Comparison of ENCODE assay signal across 8 cellular contexts in the genomic region with DNA sequence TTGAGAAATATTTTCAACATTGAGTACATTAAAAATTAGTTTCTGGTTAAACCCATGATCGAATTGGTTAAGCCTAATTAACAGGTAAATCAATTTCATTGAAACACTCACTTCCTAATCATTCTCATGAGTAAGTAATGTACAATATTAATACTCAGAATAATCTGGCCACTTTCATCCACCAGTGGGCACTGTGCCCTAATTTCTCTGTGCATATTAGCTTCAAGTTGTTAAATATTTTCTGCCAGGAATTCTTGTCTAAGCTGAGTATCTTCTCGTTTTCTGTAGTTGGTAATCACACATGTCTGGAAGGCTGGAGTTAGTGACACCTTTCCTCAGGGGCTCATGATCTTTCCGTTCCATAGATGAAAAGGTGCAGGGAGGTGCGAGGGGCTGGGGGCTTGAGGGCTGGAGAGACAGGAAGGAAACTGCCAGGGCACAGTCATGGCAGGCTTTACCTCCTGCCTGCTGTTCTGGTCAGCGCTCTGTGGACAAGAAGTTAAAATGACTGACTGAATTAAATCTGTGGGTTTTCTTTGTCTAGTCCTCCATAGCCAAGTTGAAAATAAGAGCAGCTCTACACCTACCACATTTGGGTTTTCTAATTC.
A peak's percentile ranks its signal among the peaks of the same experiment; 100 is the strongest.
DNase-seq lines count a peak whose midpoint lies in the region; ATAC-seq and TF ChIP-seq lines count a peak whose summit lies in the region.

No MANE protein-coding gene starts in this region.

- H3K36me3 ChIP-seq in ascending aorta (no peaks in the 10 kb centered on the region), left lung (no peaks in the 10 kb centered on the region)

- peak; percentile 46 for ATAC-seq in left lung
- no peak for ATAC-seq in left lobe of liver
- ATAC-seq in HG03457 (IDR thresholded peaks at IDR 0.05; ENCODE audit: unreplicated experiment), result no peak

- intact Hi-C loops in ascending aorta (cut with DNase I) (loop anchor here (1.0 kb wide), 1 partner anchor 184 kb away; no protein-coding TSS in a partner anchor), left lung (cut with DNase I) (no loop called here)

- TF ChIP-seq CTCF in ascending aorta (IDR thresholded peaks at IDR 0.05), result peak in 2 of 3 experiments; percentile 33 to 57
- peak in 1 of 2 donors; percentile 52 for TF ChIP-seq CTCF in left lung (IDR thresholded peaks at IDR 0.05)

- DNase-seq in AG08396 (ENCODE audit: low spot score) (peak; percentile 59), EL (peak; percentile 54), NCI-H2029 treated with DMSO at 0.1 percent for 48 hours (lab: John Stamatoyannopoulos, UW) (peak; percentile 7), ascending aorta (ENCODE audit: low spot score in 2 of 2) (no peak), left lung (no peak), left lobe of liver (ENCODE audit: low spot score) (no peak), SHP77 (lab: John Stamatoyannopoulos, UW) (no peak)

- H3K27ac ChIP-seq in ascending aorta (no peak overlapping the region), left lung (no peak overlapping the region)

- H3K4me1 ChIP-seq in ascending aorta, result no peaks in the 10 kb centered on the region
- H3K4me1 ChIP-seq in left lung, result no peaks in the 10 kb centered on the region

- H3K4me3 ChIP-seq in ascending aorta (no peak overlapping the region), left lung (no peak overlapping the region)

- H3K27me3 ChIP-seq in ascending aorta (no peaks in the 10 kb centered on the region), left lung (peaks cover 2 to 3% of the 10 kb centered on the region in 2 donors)

- no peaks in the 10 kb centered on the region for H3K9me3 ChIP-seq in ascending aorta
- no peaks in the 10 kb centered on the region for H3K9me3 ChIP-seq in left lung

Comparison
In these comparisons a context has a peak if more than half of its experiments do, and no peak if none do; other contexts are left out.
1. DNase-seq: peak in AG08396 (single experiment), EL (single experiment) and NCI-H2029 treated with DMSO at 0.1 percent for 48 hours (single experiment); none in ascending aorta (0 of 2), left lung (0 of 2), left lobe of liver (single experiment) and SHP77 (0 of 2).